Comparison of ENCODE assay signal across 8 cellular contexts in the genomic region with DNA sequence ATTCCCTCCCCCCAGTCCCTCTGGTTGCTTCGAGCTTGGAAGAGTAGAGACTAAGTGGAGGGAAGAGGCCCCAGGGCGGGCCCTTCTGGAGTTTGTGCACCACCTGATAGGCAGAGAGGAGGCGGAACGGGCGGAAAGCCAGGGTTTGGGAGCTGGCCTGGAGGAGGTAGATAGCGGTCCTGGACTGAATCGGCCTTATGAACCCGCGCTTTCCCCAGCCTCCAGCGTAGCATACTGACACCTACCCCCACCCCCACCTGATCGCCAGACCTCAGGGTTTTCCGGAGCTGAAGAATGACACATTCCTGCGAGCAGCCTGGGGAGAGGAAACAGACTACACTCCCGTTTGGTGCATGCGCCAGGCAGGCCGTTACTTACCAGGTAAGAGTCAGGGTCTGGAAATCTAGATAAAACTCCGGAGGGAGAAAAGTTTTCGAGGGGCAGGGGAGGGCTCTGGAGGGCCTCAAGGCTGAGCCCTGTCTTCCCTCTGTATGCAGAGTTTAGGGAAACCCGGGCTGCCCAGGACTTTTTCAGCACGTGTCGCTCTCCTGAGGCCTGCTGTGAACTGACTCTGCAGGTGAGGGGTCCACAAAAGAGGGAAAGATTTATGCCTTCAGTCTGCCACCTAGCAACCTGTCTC. TPM values are rescaled to one million over a fixed set of nuclear protein-coding genes. Genes with fewer than 3 reads are reported as not detected.
DNase-seq lines count a peak whose midpoint lies in the region; ATAC-seq and TF ChIP-seq lines count a peak whose summit lies in the region.

No MANE protein-coding gene starts in this region.

- peaks cover 22% of the 10 kb centered on the region for H3K36me3 ChIP-seq in CD8-positive, alpha-beta T cell (ENCODE audit: insufficient read depth, low read length)
- H3K36me3 ChIP-seq in body of pancreas (replicated peaks in 1 of 2; ENCODE audit: insufficient read depth in 1 of 2, low read depth in 2 of 2) (peaks cover 5 to 7% of the 10 kb centered on the region in 2 donors), sigmoid colon (peaks cover 16 to 38% (median 21%) of the 10 kb centered on the region in 4 donors)

- no peak for TF ChIP-seq EP300 in sigmoid colon (IDR thresholded peaks at IDR 0.05)

- ATAC-seq in CD8-positive, alpha-beta T cell, result no peak
- ATAC-seq in body of pancreas (peak; percentile 39), GM19463 (IDR thresholded peaks at IDR 0.05; ENCODE audit: unreplicated experiment) (no peak), HG03520 (IDR thresholded peaks at IDR 0.05; ENCODE audit: unreplicated experiment) (no peak)

- H3K36me3 Mint-ChIP-seq in CD8-positive, alpha-beta T cell, result peaks cover 43% of the 10 kb centered on the region

- H3K27ac ChIP-seq in CD8-positive, alpha-beta T cell (ENCODE audit: low read depth, low read length), result peak overlapping the region; percentile 61
- H3K27ac ChIP-seq in body of pancreas (peak overlapping the region; percentile 61 to 88 (median 78)), sigmoid colon (peak overlapping the region; percentile 78 to 94 (median 85))

- no peaks in the 10 kb centered on the region for H3K27me3 Mint-ChIP-seq in CD8-positive, alpha-beta T cell (ENCODE audit: low read depth)

- peak in 3 of 7 experiments; percentile 20 to 57 (median 31) for DNase-seq in CD8-positive, alpha-beta T cell
- DNase-seq in HT1080 (ENCODE audit: low read depth), result peak; percentile 65
- peak; percentile 27 for DNase-seq in SK-N-DZ (ENCODE audit: low spot score)
- DNase-seq in body of pancreas, result peak; percentile 77 to 89 (median 84)
- DNase-seq in sigmoid colon, result peak; percentile 90

- peak overlapping the region; percentile 64 for H3K27ac Mint-ChIP-seq in CD8-positive, alpha-beta T cell

- TF ChIP-seq POLR2A in body of pancreas (IDR thresholded peaks at IDR 0.05), result no peak
- no peak for TF ChIP-seq POLR2A in sigmoid colon (IDR thresholded peaks at IDR 0.05)

- H3K4me1 ChIP-seq in CD8-positive, alpha-beta T cell (ENCODE audit: insufficient read depth, low read length), result peaks cover 30% of the 10 kb centered on the region
- H3K4me1 ChIP-seq in body of pancreas, result peaks cover 43% of the 10 kb centered on the region
- H3K4me1 ChIP-seq in sigmoid colon, result peaks cover 3 to 54% (median 50%) of the 10 kb centered on the region in 4 donors

- H3K4me3 Mint-ChIP-seq in CD8-positive, alpha-beta T cell, result peak overlapping the region; percentile 89

- intact Hi-C loops in CD8-positive, alpha-beta T cell (cut with DNase I, micrococcal nuclease), result loop anchor here (1.0 to 10.0 kb wide), 14 partner anchors 26 to 1838 kb away; a partner anchor contains a TSS
- intact Hi-C loops in body of pancreas (cut with DNase I) (loop anchor here (10.0 kb wide), 1 partner anchor 482 kb away; a partner anchor contains a TSS), sigmoid colon (cut with DNase I) (loop anchor here (2.0 to 10.0 kb wide), 9 partner anchors 26 to 675 kb away; a partner anchor contains a TSS)

- CTCF ChIA-PET in CD8-positive, alpha-beta T cell (lab: Charles Lee), result interaction anchor here (0.9 to 13.0 kb wide), 14 partner anchors 8 to 487 kb away, joined by 3 to 315 read pairs (median 5); a partner anchor contains a TSS

- peak overlapping the region; percentile 82 for H3K4me3 ChIP-seq in CD8-positive, alpha-beta T cell (ENCODE audit: low read depth, low read length)
- H3K4me3 ChIP-seq in body of pancreas (peak overlapping the region; percentile 9 to 34), iPS-18c (ENCODE audit: insufficient read depth, low read depth, low read length) (peak overlapping the region; percentile 67), sigmoid colon (peak overlapping the region; percentile 48 to 100 (median 82))

- 7 to 16% methylated on average over 10 to 21 of the region's 21 CpGs for WGBS in body of pancreas, 2 donors
- 7 to 17% methylated on average over 21 of the region's 21 CpGs for WGBS in sigmoid colon, 2 donors

- POLR2A ChIA-PET in CD8-positive, alpha-beta T cell (lab: Charles Lee), result interaction anchor here (0.6 to 5.3 kb wide), 14 partner anchors 21 to 487 kb away, joined by 3 to 94 read pairs (median 6); a partner anchor contains a TSS

- TF ChIP-seq CTCF in CD8-positive, alpha-beta T cell (IDR thresholded peaks at IDR 0.05), result no peak
- TF ChIP-seq CTCF in body of pancreas (IDR thresholded peaks at IDR 0.05) (peak in 1 of 7 experiments; percentile 5), sigmoid colon (IDR thresholded peaks at IDR 0.05) (no peak)

- no peaks in the 10 kb centered on the region for H3K9me3 Mint-ChIP-seq in CD8-positive, alpha-beta T cell

- no peaks in the 10 kb centered on the region for H3K27me3 ChIP-seq in CD8-positive, alpha-beta T cell (ENCODE audit: insufficient read depth, low read length)
- H3K27me3 ChIP-seq in body of pancreas (no peaks in the 10 kb centered on the region), sigmoid colon (no peaks in the 10 kb centered on the region)

- no peaks in the 10 kb centered on the region for H3K9me3 ChIP-seq in CD8-positive, alpha-beta T cell (ENCODE audit: low read length)
- H3K9me3 ChIP-seq in body of pancreas (no peaks in the 10 kb centered on the region), iPS-18c (ENCODE audit: control insufficient read depth, insufficient read depth, low read length) (no peaks in the 10 kb centered on the region), sigmoid colon (no peaks in the 10 kb centered on the region)

- peaks cover 52% of the 10 kb centered on the region for H3K4me1 Mint-ChIP-seq in CD8-positive, alpha-beta T cell (ENCODE audit: low read depth)

RNA-seq across cellular contexts. Expression of a gene that starts 0.7 kb away (rescaled TPM):
- 10 to 100 TPM; 38.3 to 41.2 TPM for total RNA-seq in CD8-positive, alpha-beta T cell
- total RNA-seq in HT1080 (2014; rRNA removed; shearing (Covaris generic)), result 134 and 140 TPM in 2 replicates
- polyA plus RNA-seq in HT1080 (2015; cell fraction: cytosol; rRNA removed), result 89.7 and 104 TPM in 2 replicates
- polyA plus RNA-seq in HT1080 (2015; cell fraction: nucleus; rRNA removed), result 159 and 163 TPM in 2 replicates
- 88.4 and 92.8 TPM in 2 replicates for polyA plus RNA-seq in SK-N-DZ (2014; cell fraction: cytosol; rRNA removed)
- polyA plus RNA-seq in SK-N-DZ (2014; cell fraction: nucleus; rRNA removed), result 123 and 124 TPM in 2 replicates
- total RNA-seq in body of pancreas (10 to 100 TPM; 32.2 to 39.6 TPM), sigmoid colon (10 to 100 TPM; 65.6 to 99.2 (median 89.1) TPM)
- polyA plus RNA-seq in sigmoid colon, result 10 to 100 TPM; 58.5 to 73.8 (median 70.3) TPM

RNA-seq across cellular contexts. Expression of a gene that starts 1.6 kb away (rescaled TPM):
- total RNA-seq in CD8-positive, alpha-beta T cell, result 10 to 100 TPM; 33.5 to 36.0 TPM
- 10.5 and 14.7 TPM in 2 replicates for total RNA-seq in HT1080 (2014; rRNA removed; shearing (Covaris generic))
- 14.3 and 14.9 TPM in 2 replicates for polyA plus RNA-seq in HT1080 (2015; cell fraction: cytosol; rRNA removed)
- polyA plus RNA-seq in HT1080 (2015; cell fraction: nucleus; rRNA removed), result 34.4 and 34.8 TPM in 2 replicates
- 12.2 and 13.5 TPM in 2 replicates for polyA plus RNA-seq in SK-N-DZ (2014; cell fraction: cytosol; rRNA removed)
- 29.0 and 40.0 TPM in 2 replicates for polyA plus RNA-seq in SK-N-DZ (2014; cell fraction: nucleus; rRNA removed)
- total RNA-seq in body of pancreas, result 10 to 100 TPM; 42.3 to 51.4 TPM
- total RNA-seq in sigmoid colon, result 10 to 100 TPM; 23.9 to 45.7 (median 26.0) TPM
- 10 to 100 TPM; 56.5 to 74.2 (median 67.4) TPM for polyA plus RNA-seq in sigmoid colon

RNA-seq across cellular contexts. Expression of a gene that starts 26.4 kb away (rescaled TPM):
- total RNA-seq in CD8-positive, alpha-beta T cell, result 1 to 10 TPM; 5.8 to 6.0 TPM
- 30.5 and 31.0 TPM in 2 replicates for total RNA-seq in HT1080 (2014; rRNA removed; shearing (Covaris generic))
- 23.4 and 27.6 TPM in 2 replicates for polyA plus RNA-seq in HT1080 (2015; cell fraction: cytosol; rRNA removed)
- polyA plus RNA-seq in HT1080 (2015; cell fraction: nucleus; rRNA removed), result 22.9 and 23.3 TPM in 2 replicates
- polyA plus RNA-seq in SK-N-DZ (2014; cell fraction: cytosol; rRNA removed), result 49.7 and 55.7 TPM in 2 replicates
- 24.1 and 25.5 TPM in 2 replicates for polyA plus RNA-seq in SK-N-DZ (2014; cell fraction: nucleus; rRNA removed)
- total RNA-seq in body of pancreas (10 to 100 TPM; 13.0 to 33.9 TPM), sigmoid colon (10 to 100 TPM; 15.1 to 33.2 (median 25.8) TPM)
- polyA plus RNA-seq in sigmoid colon, result 10 to 100 TPM in 1 of 3 donors, 1 to 10 TPM in 2; 7.8 to 16.1 (median 9.5) TPM

Comparison
In these comparisons a context has a peak if more than half of its experiments do, and no peak if none do; other contexts are left out.
1. H3K4me3 ChIP-seq: peak in every context shown above with its lines; median percentile 82 in sigmoid colon; 82 in CD8-positive, alpha-beta T cell; 67 in iPS-18c; 22 in body of pancreas.